In genomic region chr10:73887038-73888015, GRCh38 we compare ENCODE assay signal across 1 cellular context.
TF ChIP-seq lines count a peak whose summit lies in the region.

No MANE protein-coding gene starts in this region.

TF ChIP-seq in HEK293, 187 proteins besides CTCF, POLR2A, EP300 and RAD21 (continued from another document):
- TF ChIP-seq ZNF692 (tag by site-specific recombination; IDR thresholded peaks at IDR 0.05), result peak; percentile 96
- TF ChIP-seq ZNF768 (tag by site-specific recombination; IDR thresholded peaks at IDR 0.05), result no peak
- TF ChIP-seq ZFHX2 (tag by site-specific recombination; conservative IDR thresholded peaks at IDR 0.05), result peak; percentile 76
- peak; percentile 96 for TF ChIP-seq ZBTB48 (tag by site-specific recombination; IDR thresholded peaks at IDR 0.05)
- no peak for TF ChIP-seq KLF7 (tag by site-specific recombination; IDR thresholded peaks at IDR 0.05; ENCODE audit: borderline replicate concordance)
- TF ChIP-seq ZBTB20 (tag by site-specific recombination; IDR thresholded peaks at IDR 0.05), result peak; percentile 64
- 0 out of 2 replicates have a peak, but pooled peaks have one; percentile 23 for TF ChIP-seq ZBTB8A (tag by site-specific recombination; IDR thresholded peaks at IDR 0.05)
- peak; percentile 81 for TF ChIP-seq ZNF335 (tag by site-specific recombination; conservative IDR thresholded peaks at IDR 0.05)
- TF ChIP-seq ZNF354C (tag by site-specific recombination; IDR thresholded peaks at IDR 0.05; ENCODE audit: borderline replicate concordance, low read depth), result no peak
- TF ChIP-seq KLF1 (tag by site-specific recombination; IDR thresholded peaks at IDR 0.05), result peak; percentile 66
- TF ChIP-seq ZFP69B (tag by site-specific recombination; IDR thresholded peaks at IDR 0.05), result peak; percentile 75; the same call in 1 of the 2 replicates
- 0 out of 2 replicates have a peak, but pooled peaks have one; percentile 41 for TF ChIP-seq PBX3 (CRISPR knock-in tag; IDR thresholded peaks at IDR 0.05)
- TF ChIP-seq ZNF785 (tag by site-specific recombination; IDR thresholded peaks at IDR 0.05), result no peak
- no peak for TF ChIP-seq SP7 (tag by site-specific recombination; IDR thresholded peaks at IDR 0.05)
- TF ChIP-seq ZNF2 (tag by site-specific recombination; IDR thresholded peaks at IDR 0.05), result no peak
- TF ChIP-seq ZNF155 (tag by site-specific recombination; IDR thresholded peaks at IDR 0.05), result no peak
- TF ChIP-seq ZEB2 (tag by site-specific recombination; IDR thresholded peaks at IDR 0.05), result peak; percentile 79
- peak; percentile 67 for TF ChIP-seq EGR2 (tag by site-specific recombination; IDR thresholded peaks at IDR 0.05; ENCODE audit: low read depth)
- TF ChIP-seq GLIS1 (tag by site-specific recombination; IDR thresholded peaks at IDR 0.05), result peak; percentile 32; the same call in 1 of the 2 replicates
- no peak for TF ChIP-seq ZBTB1 (tag by site-specific recombination; IDR thresholded peaks at IDR 0.05)
- no peak for TF ChIP-seq GFI1B (tag by site-specific recombination; IDR thresholded peaks at IDR 0.05)
- 0 out of 2 replicates have a peak, but pooled peaks have one; percentile 45 for TF ChIP-seq ZNF660 (tag by site-specific recombination; IDR thresholded peaks at IDR 0.05)
